Comparison of ENCODE assay signal across 18 cellular contexts in genomic region chr11:102986815-102987214, GRCh38. TPM values are rescaled to one million over a fixed set of nuclear protein-coding genes. Genes with fewer than 3 reads are reported as not detected.
DNase-seq lines count a peak whose midpoint lies in the region; ATAC-seq, FAIRE-seq and TF ChIP-seq lines count a peak whose summit lies in the region.
"Had no signal": no experiment of that assay in that cellular context is flagged by ENCODE, and none has a peak within 500 bp of the region (broad histone marks: within the 10 kb centered on the region; RNA-seq: fewer than 3 reads in every experiment).

No MANE protein-coding gene starts in this region.

- FAIRE-seq in GM12891 (lab: Jason Lieb, UNC) (peak; percentile 69), GM12878 (lab: Jason Lieb, UNC) (no peak)

- POLR2A ChIA-PET in GM12878 (lab: Charles Lee) (no interaction called here), OCI-LY7 (lab: Charles Lee) (interaction anchor here (0.6 kb wide), 1 partner anchor 12 kb away, joined by 4 read pairs; no protein-coding TSS in a partner anchor)

- no peak overlapping the region for H3K9ac ChIP-seq in GM12878 (ENCODE audit: control insufficient read depth, insufficient read depth, low read length)

- intact Hi-C loops in GM12878 (cut with micrococcal nuclease; ENCODE audit: unreplicated experiment) (no loop called here), OCI-LY7 (cut with micrococcal nuclease; ENCODE audit: unreplicated experiment) (no loop called here)

- H3K9me3 ChIP-seq in GM12878 (replicated peaks; ENCODE audit: control insufficient read depth, insufficient read depth, low read length) (no peaks in the 10 kb centered on the region), OCI-LY7 (ENCODE audit: low read length) (no peaks in the 10 kb centered on the region)
- H3K9me3 ChIP-seq: colonic mucosa, right lobe of liver, testis had no signal

- H3K36me3 ChIP-seq in GM12878 (ENCODE audit: control insufficient read depth in 2 of 2, insufficient read depth in 2 of 2, low read length in 1 of 2) (no peaks in the 10 kb centered on the region), OCI-LY7 (ENCODE audit: insufficient read depth, low read length) (no peaks in the 10 kb centered on the region)
- H3K36me3 ChIP-seq: colonic mucosa, right lobe of liver had no signal

- ATAC-seq in GM12878 = peak; percentile 78
- ATAC-seq: left colon, right lobe of liver had no signal

- H3K4me1 ChIP-seq in GM12878 (ENCODE audit: control insufficient read depth, insufficient read depth, low read length) (no peaks in the 10 kb centered on the region), OCI-LY7 (ENCODE audit: insufficient read depth, low read length, poor library complexity, severe bottlenecking) (no peaks in the 10 kb centered on the region)
- H3K4me1 ChIP-seq: colonic mucosa, right lobe of liver, testis had no signal

- no peak for TF ChIP-seq POLR2A in GM12891 (IDR thresholded peaks at IDR 0.05; ENCODE audit: low read depth, low read length)
- TF ChIP-seq POLR2A in GM12878 (IDR thresholded peaks at IDR 0.05; ENCODE audit: low read depth, low read length) = no peak

- RAD21 ChIA-PET in GM12878 (lab: Charles Lee; ENCODE audit: unreplicated experiment) = no interaction called here

- no peaks in the 10 kb centered on the region for H3K27me3 ChIP-seq in GM12878 (replicated peaks in 1 of 2; ENCODE audit: control insufficient read depth in 2 of 2, insufficient read depth in 2 of 2, low read length in 1 of 2)
- H3K27me3 ChIP-seq: colonic mucosa, hepatocyte, right lobe of liver, testis had no signal

- no peak overlapping the region for H3K27ac ChIP-seq in GM12878 (ENCODE audit: control insufficient read depth, insufficient read depth)
- H3K27ac ChIP-seq in OCI-LY7 (ENCODE audit: low read depth, low read length, poor library complexity, severe bottlenecking) = no peak overlapping the region
- H3K27ac ChIP-seq: colonic mucosa, hepatocyte, right lobe of liver, testis had no signal

- DNase-seq in GM12891 (ENCODE audit: insufficient read length, low spot score) = no peak
- DNase-seq in M059J (ENCODE audit: low read depth) = peak; percentile 56
- DNase-seq in GM12878 (ENCODE audit: low read depth, low spot score) = no peak
- peak; percentile 69 for DNase-seq in kidney glomerular epithelial cell (lab: John Stamatoyannopoulos, UW)
- DNase-seq in activated T-cell treated with anti-CD3 and anti-CD28 coated beads, Interleukin-2, amount 50 U/mL, for 1 hour = no peak
- no peak for DNase-seq in NCI-H1417 (lab: John Stamatoyannopoulos, UW)
- DNase-seq in OCI-LY7 (ENCODE audit: low spot score) = no peak
- DNase-seq in MV-4-11 (lab: John Stamatoyannopoulos, UW) = no peak
- DNase-seq: AML-193, amniotic stem cell, colonic mucosa, left colon, NCI-H748 treated with DMSO at 0.1 percent for 48 hours, occipital lobe, right lobe of liver, RPMI8226, testis had no signal

- H3K4me3 ChIP-seq in GM12878 (no peak overlapping the region), OCI-LY7 (ENCODE audit: low read depth, low read length, poor library complexity, severe bottlenecking) (no peak overlapping the region)
- H3K4me3 ChIP-seq: colonic mucosa, hepatocyte, right lobe of liver, testis had no signal

- H3K79me2 ChIP-seq in GM12878 (ENCODE audit: control insufficient read depth, insufficient read depth, low read length) (no peaks in the 10 kb centered on the region), OCI-LY7 (ENCODE audit: insufficient read depth, low read depth, low read length) (no peaks in the 10 kb centered on the region)
- H3K79me2 ChIP-seq: hepatocyte had no signal

- H2AFZ ChIP-seq in GM12878 (ENCODE audit: control insufficient read depth, low read depth, low read length) (no peak overlapping the region), OCI-LY7 (ENCODE audit: low read length) (no peak overlapping the region)
- H2AFZ ChIP-seq: hepatocyte had no signal

- 34% methylated on average over 2 of the region's 2 CpGs for WGBS in GM12878 (ENCODE audit: insufficient coverage, insufficient replicate concordance, low lambda C conversion rate, missing lambda C conversion rate)

- in situ Hi-C loops in GM12878 (cut with MboI) = no loop called here

- no peaks in the 10 kb centered on the region for H3K9me2 ChIP-seq in OCI-LY7 (ENCODE audit: insufficient read depth, low read length)

- SMC1A ChIA-PET in GM12878 (lab: Charles Lee; ENCODE audit: uncharacterized antibody, unreplicated experiment) = interaction anchor here (1.5 kb wide), 1 partner anchor 39 kb away, joined by 3 read pairs; no protein-coding TSS in a partner anchor

- CTCF ChIA-PET in GM12878 (lab: Yijun Ruan, JAX) = interaction anchor here (0.8 to 1.4 kb wide), 2 partner anchors 9 to 49 kb away, joined by 3 to 4 read pairs; no protein-coding TSS in a partner anchor
- CTCF ChIA-PET in OCI-LY7 (lab: Charles Lee; ENCODE audit: unreplicated experiment) = no interaction called here

- TF ChIP-seq RAD21 in GM12878 (IDR thresholded peaks at IDR 0.05; ENCODE audit: insufficient read depth, low read depth, low read length) = no peak

- H3K4me2 ChIP-seq in GM12878 (ENCODE audit: control insufficient read depth, insufficient read depth) (no peak overlapping the region), OCI-LY7 (ENCODE audit: low read length) (no peak overlapping the region)
- H3K4me2 ChIP-seq: hepatocyte had no signal

- TF ChIP-seq EP300 in GM12878 (IDR thresholded peaks at IDR 0.05; ENCODE audit: borderline replicate concordance in 1 of 2, control insufficient read depth in 1 of 2, low read depth in 2 of 2, low read length in 2 of 2) = no peak

- TF ChIP-seq CTCF in GM12878 (IDR thresholded peaks at IDR 0.05 in 2 of 3, conservative IDR thresholded peaks at IDR 0.05 in 1 of 3; ENCODE audit: control insufficient read depth in 2 of 3, extremely low read depth in 1 of 3, insufficient read depth in 1 of 3, low read depth in 3 of 3, low read length in 3 of 3) = no peak
- no peak for TF ChIP-seq CTCF in OCI-LY7 (conservative IDR thresholded peaks at IDR 0.05; ENCODE audit: low read length)

- no peaks in the 10 kb centered on the region for H4K20me1 ChIP-seq in GM12878 (ENCODE audit: control insufficient read depth, insufficient read depth)
- H4K20me1 ChIP-seq in OCI-LY7 (ENCODE audit: insufficient read depth, low read length) = no peaks in the 10 kb centered on the region

- no TSS peak for BruUV-seq in GM12878 (replicated peaks; lab: Mats Ljungman, UMichigan)
- BruUV-seq in OCI-LY7 (replicated peaks; lab: Mats Ljungman, UMichigan) = no TSS peak

TF ChIP-seq in GM12891, 5 proteins besides CTCF, POLR2A, EP300 and RAD21:
- TF ChIP-seq SPI1 (IDR thresholded peaks at IDR 0.05; ENCODE audit: low read depth, low read length) (no peak), POU2F2 (IDR thresholded peaks at IDR 0.05; ENCODE audit: low read depth, low read length) (no peak), TAF1 (IDR thresholded peaks at IDR 0.05; ENCODE audit: low read depth, low read length) (no peak), POLR2AphosphoS5 (IDR thresholded peaks at IDR 0.05; ENCODE audit: low read depth, low read length) (no peak), PAX5 (IDR thresholded peaks at IDR 0.05; ENCODE audit: insufficient read depth, low read length, severe bottlenecking) (no peak)

TF ChIP-seq in GM12878, 131 proteins besides CTCF, POLR2A, EP300 and RAD21 (continues in another document):
- TF ChIP-seq NBN (IDR thresholded peaks at IDR 0.05) (no peak), PKNOX1 (IDR thresholded peaks at IDR 0.05) (peak; percentile 27; the same call in 1 of the 2 replicates), HSF1 (IDR thresholded peaks at IDR 0.05; ENCODE audit: low read depth, low read length) (peak; percentile 53; the same call in 1 of the 2 replicates), MTA2 (IDR thresholded peaks at IDR 0.05; ENCODE audit: low read depth) (no peak)

RNA-seq across cellular contexts. Expression of gene MMP13, which starts 31.3 kb away (rescaled TPM):
- not detected for polyA plus RNA-seq in GM12891 (2012; ENCODE audit: low read depth, missing spikeins)
- 96.9 and 103 TPM in 2 replicates for total RNA-seq in M059J (2014; rRNA removed; shearing (Covaris generic))
- total RNA-seq in GM12878 (2013; cell fraction: nucleolus; rRNA removed) = not detected in 2 replicates
- not detected in 2 replicates for total RNA-seq in GM12878 (2014; rRNA removed)
- total RNA-seq in GM12878 (2014; rRNA removed; fragmentation: Illumina TruSeq; extraction: Trizol) = not detected in 2 replicates
- not detected in 2 replicates for total RNA-seq in GM12878 (2021)
- not detected for polyA plus RNA-seq in GM12878 (2011; ENCODE audit: low read depth)
- 0.05 TPM in 1 of 2 replicates, not detected in the other for polyA plus RNA-seq in GM12878 (2011; rRNA removed)
- polyA plus RNA-seq in GM12878 (2011; cell fraction: cytosol; rRNA removed) = 0.13 TPM in 1 of 2 replicates, not detected in the other
- not detected in 2 replicates for polyA plus RNA-seq in GM12878 (2011; cell fraction: nucleus; rRNA removed)
- not detected in 2 replicates for polyA plus RNA-seq in GM12878 (2012)
- polyA plus RNA-seq in GM12878 (2014; fragmentation: Illumina TruSeq; extraction: Trizol) = not detected in 2 replicates
- not detected for polyA plus RNA-seq in GM12878 (2014; fragmentation: Nextera tagmentation; extraction: Ambion mirVana)
- not detected in 2 replicates for polyA plus RNA-seq in GM12878 (2014; rRNA removed)
- not detected for polyA plus RNA-seq in GM12878 (2016; fragmentation: Nextera tagmentation; extraction: Ambion mirVana)
- not detected in 2 replicates for polyA minus RNA-seq in GM12878 (2011; rRNA and poly(A)+ RNA removed)
- not detected in 2 replicates for polyA minus RNA-seq in GM12878 (2011; cell fraction: cytosol; rRNA and poly(A)+ RNA removed)
- not detected in 2 replicates for polyA minus RNA-seq in GM12878 (2011; cell fraction: nucleus; rRNA and poly(A)+ RNA removed)
- not detected in 2 replicates for total RNA-seq in OCI-LY7 (2014; rRNA removed; shearing (Covaris generic))
- total RNA-seq in OCI-LY7 (2022) = not detected in 2 replicates
- total RNA-seq: colonic mucosa, left colon, occipital lobe, right lobe of liver had no signal
- polyA plus RNA-seq: hepatocyte had no signal

Comparison
In these comparisons a context has a peak if more than half of its experiments do, and no peak if none do; other contexts are left out.
1. DNase-seq: peak in M059J (single experiment) and kidney glomerular epithelial cell (single experiment); none in GM12891 (single experiment), GM12878 (single experiment), activated T-cell treated with anti-CD3 and anti-CD28 coated beads, Interleukin-2, amount 50 U/mL, for 1 hour (single experiment), NCI-H1417 (0 of 3), OCI-LY7 (single experiment) and MV-4-11 (single experiment).
2. RNA of gene MMP13, which starts 31.3 kb away (total RNA-seq): 96.9 to 103 TPM in M059J; not detected in GM12878 and not detected in OCI-LY7; every median in the first group is over 10 times any median in the second.